ENCODE assay signal across 15 cellular contexts in the genomic region with DNA sequence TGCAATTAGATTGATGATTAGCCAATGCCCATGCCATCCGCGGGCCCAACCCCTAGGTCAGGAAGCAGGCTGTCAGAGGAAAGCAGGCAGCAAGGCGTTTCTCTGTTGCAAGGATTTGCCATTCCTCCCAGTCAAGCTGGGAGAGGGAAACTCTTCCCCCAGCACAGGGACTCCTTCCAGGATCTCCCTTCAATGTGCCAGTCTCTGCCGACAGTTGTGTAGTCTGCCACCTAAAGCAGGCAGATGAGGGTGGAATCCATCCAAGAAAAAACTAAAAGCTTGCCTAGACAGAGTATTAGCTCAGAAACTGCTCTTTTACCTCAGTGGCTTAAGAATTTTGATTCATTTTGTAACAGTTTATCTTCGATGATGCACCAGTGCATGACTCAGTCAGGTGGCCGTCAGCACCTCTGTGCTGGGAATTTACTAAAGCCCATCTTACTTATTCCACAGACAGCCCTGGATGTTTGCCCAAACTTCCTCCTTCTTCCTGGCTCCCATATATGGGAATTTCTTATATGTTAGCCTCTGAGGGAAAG.
DNase-seq lines count a peak whose midpoint lies in the region; ATAC-seq, FAIRE-seq and TF ChIP-seq lines count a peak whose summit lies in the region.
"Had no signal": no experiment of that assay in that cellular context is flagged by ENCODE, and none has a peak within 500 bp of the region (broad histone marks: within the 10 kb centered on the region; RNA-seq: fewer than 3 reads in every experiment).

No MANE protein-coding gene starts in this region.

- 2% methylated on average over 5 of the region's 6 CpGs for WGBS in A549 (ENCODE audit: missing lambda C conversion rate)

- peak overlapping the region; percentile 22; the same call in 1 of the 3 replicates for H3K4me3 ChIP-seq in A549
- no peak overlapping the region for H3K4me3 ChIP-seq in HFF-Myc (replicated peaks; ENCODE audit: low read depth, low read length)

- intact Hi-C loops in head of caudate nucleus (cut with DNase I), result no loop called here

- peak; percentile 39 for FAIRE-seq in A549 (lab: Jason Lieb, UNC)

- POLR2A ChIA-PET in A549 (lab: Yijun Ruan, JAX), result interaction anchor here (1.1 kb wide), 1 partner anchor 502 kb away, joined by 5 read pairs; the partner anchor contains the start of gene THBS1

- TF ChIP-seq CTCF in A549 (IDR thresholded peaks at IDR 0.05) (no peak), HFF-Myc (IDR thresholded peaks at IDR 0.05; ENCODE audit: low read depth, low read length, missing control alignments) (no peak)

- peak in 1 of 2 experiments; percentile 58; a peak in 2 of 5 replicates for TF ChIP-seq RAD21 in A549 (conservative IDR thresholded peaks at IDR 0.05 in 1 of 2, IDR thresholded peaks at IDR 0.05 in 1 of 2)

- peaks cover 22% of the 10 kb centered on the region for H3K4me1 ChIP-seq in A549

- peak overlapping the region; percentile 75 for H3K4me2 ChIP-seq in A549

- H3K27ac ChIP-seq in A549, result peak overlapping the region; percentile 80

- TF ChIP-seq EP300 in A549 (IDR thresholded peaks at IDR 0.05), result peak; percentile 69 to 78; a peak in 4 of 5 replicates

- ATAC-seq in A549, result peak; percentile 94 to 98
- ATAC-seq: WTC11 had no signal

- H3K9me3 ChIP-seq in A549, result 0 out of 3 replicates have a peak, but pooled peaks cover 2% of the 10 kb centered on the region

- peak; percentile 19 to 82 for DNase-seq in A549 (ENCODE audit: low read depth in 1 of 2, low spot score in 1 of 2)
- peak; percentile 61 for DNase-seq in HFF-Myc (ENCODE audit: extremely low read depth, low read depth)
- peak; percentile 86 for DNase-seq in amniotic epithelial cell (ENCODE audit: low read depth)
- peak; percentile 73 for DNase-seq in glomerular endothelial cell (ENCODE audit: extremely low read depth, low read depth, low spot score)
- no peak for DNase-seq in head of caudate nucleus
- no peak for DNase-seq in effector CD8-positive, alpha-beta T cell (lab: John Stamatoyannopoulos, UW)
- no peak for DNase-seq in GF-D8 (lab: John Stamatoyannopoulos, UW)
- DNase-seq in NK-92 (lab: John Stamatoyannopoulos, UW; ENCODE audit: unreplicated experiment), result no peak
- DNase-seq: AML-193; aorta; NCI-H1092 treated with DMSO at 0.1 percent for 48 hours; NCI-H524 treated with DMSO at 0.1 percent for 48 hours; SHP77 treated with DMSO at 0.1 percent for 48 hours; stimulated activated CD8-positive, alpha-beta memory T cell treated with anti-CD3 and anti-CD28 coated beads, Interleukin-4, amount 100 ng/mL, for 48 hours had no signal

- CTCF ChIA-PET in A549 (lab: Yijun Ruan, JAX), result interaction anchor here (0.5 to 1.0 kb wide), 3 partner anchors 25 to 512 kb away, joined by 3 read pairs; no protein-coding TSS in a partner anchor

- no peak for TF ChIP-seq POLR2A in A549 (IDR thresholded peaks at IDR 0.05; ENCODE audit: low read length)

TF ChIP-seq in A549, 52 proteins besides CTCF, POLR2A, EP300 and RAD21 (continues in another document):
- TF ChIP-seq MAFK (IDR thresholded peaks at IDR 0.05; ENCODE audit: partially characterized antibody) (no peak), JUN (IDR thresholded peaks at IDR 0.05) (peak; percentile 61 to 67; a peak in 2 of 5 replicates), FOSB (CRISPR knock-in tag; IDR thresholded peaks at IDR 0.05) (no peak), BHLHE40 (IDR thresholded peaks at IDR 0.05; ENCODE audit: low read depth, low read length) (no peak), USF2 (IDR thresholded peaks at IDR 0.05) (no peak), RARB (CRISPR knock-in tag; IDR thresholded peaks at IDR 0.05) (no peak), ZNF302 (CRISPR knock-in tag; IDR thresholded peaks at IDR 0.05) (no peak), CEBPB (IDR thresholded peaks at IDR 0.05) (peak in 1 of 2 experiments; percentile 63; a peak in 2 of 4 replicates), HEYL (CRISPR knock-in tag; IDR thresholded peaks at IDR 0.05) (no peak), NFE2L2 (conservative IDR thresholded peaks at IDR 0.05; ENCODE audit: low read length) (no peak), MAZ (IDR thresholded peaks at IDR 0.05; ENCODE audit: borderline replicate concordance, low read depth, low read length) (no peak), ZSCAN20 (CRISPR knock-in tag; IDR thresholded peaks at IDR 0.05) (no peak), HMGXB4 (CRISPR knock-in tag; IDR thresholded peaks at IDR 0.05; ENCODE audit: borderline replicate concordance) (no peak), EHMT2 (IDR thresholded peaks at IDR 0.05; ENCODE audit: low read depth) (no peak), SREBF2 (IDR thresholded peaks at IDR 0.05) (no peak), ZFP36 (IDR thresholded peaks at IDR 0.05; ENCODE audit: borderline replicate concordance, partially characterized antibody) (no peak), GATA3 (IDR thresholded peaks at IDR 0.05; ENCODE audit: borderline replicate concordance) (peak; percentile 58; the same call in 1 of the 2 replicates), CBX2 (IDR thresholded peaks at IDR 0.05; ENCODE audit: borderline replicate concordance, low read depth) (no peak), SMC3 (IDR thresholded peaks at IDR 0.05) (peak; percentile 36; the same call in 2 of the 3 replicates)
- TF ChIP-seq, protein P1, sequence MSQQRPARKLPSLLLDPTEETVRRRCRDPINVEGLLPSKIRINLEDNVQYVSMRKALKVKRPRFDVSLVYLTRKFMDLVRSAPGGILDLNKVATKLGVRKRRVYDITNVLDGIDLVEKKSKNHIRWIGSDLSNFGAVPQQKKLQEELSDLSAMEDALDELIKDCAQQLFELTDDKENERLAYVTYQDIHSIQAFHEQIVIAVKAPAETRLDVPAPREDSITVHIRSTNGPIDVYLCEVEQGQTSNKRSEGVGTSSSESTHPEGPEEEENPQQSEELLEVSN (IDR thresholded peaks at IDR 0.05; ENCODE audit: borderline replicate concordance, low read depth), result no peak; the same call in 1 of the 2 replicates
- TF ChIP-seq, protein P2, sequence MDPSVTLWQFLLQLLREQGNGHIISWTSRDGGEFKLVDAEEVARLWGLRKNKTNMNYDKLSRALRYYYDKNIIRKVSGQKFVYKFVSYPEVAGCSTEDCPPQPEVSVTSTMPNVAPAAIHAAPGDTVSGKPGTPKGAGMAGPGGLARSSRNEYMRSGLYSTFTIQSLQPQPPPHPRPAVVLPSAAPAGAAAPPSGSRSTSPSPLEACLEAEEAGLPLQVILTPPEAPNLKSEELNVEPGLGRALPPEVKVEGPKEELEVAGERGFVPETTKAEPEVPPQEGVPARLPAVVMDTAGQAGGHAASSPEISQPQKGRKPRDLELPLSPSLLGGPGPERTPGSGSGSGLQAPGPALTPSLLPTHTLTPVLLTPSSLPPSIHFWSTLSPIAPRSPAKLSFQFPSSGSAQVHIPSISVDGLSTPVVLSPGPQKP (IDR thresholded peaks at IDR 0.05; ENCODE audit: low read depth, low read length), result no peak
- TF ChIP-seq, protein P3, sequence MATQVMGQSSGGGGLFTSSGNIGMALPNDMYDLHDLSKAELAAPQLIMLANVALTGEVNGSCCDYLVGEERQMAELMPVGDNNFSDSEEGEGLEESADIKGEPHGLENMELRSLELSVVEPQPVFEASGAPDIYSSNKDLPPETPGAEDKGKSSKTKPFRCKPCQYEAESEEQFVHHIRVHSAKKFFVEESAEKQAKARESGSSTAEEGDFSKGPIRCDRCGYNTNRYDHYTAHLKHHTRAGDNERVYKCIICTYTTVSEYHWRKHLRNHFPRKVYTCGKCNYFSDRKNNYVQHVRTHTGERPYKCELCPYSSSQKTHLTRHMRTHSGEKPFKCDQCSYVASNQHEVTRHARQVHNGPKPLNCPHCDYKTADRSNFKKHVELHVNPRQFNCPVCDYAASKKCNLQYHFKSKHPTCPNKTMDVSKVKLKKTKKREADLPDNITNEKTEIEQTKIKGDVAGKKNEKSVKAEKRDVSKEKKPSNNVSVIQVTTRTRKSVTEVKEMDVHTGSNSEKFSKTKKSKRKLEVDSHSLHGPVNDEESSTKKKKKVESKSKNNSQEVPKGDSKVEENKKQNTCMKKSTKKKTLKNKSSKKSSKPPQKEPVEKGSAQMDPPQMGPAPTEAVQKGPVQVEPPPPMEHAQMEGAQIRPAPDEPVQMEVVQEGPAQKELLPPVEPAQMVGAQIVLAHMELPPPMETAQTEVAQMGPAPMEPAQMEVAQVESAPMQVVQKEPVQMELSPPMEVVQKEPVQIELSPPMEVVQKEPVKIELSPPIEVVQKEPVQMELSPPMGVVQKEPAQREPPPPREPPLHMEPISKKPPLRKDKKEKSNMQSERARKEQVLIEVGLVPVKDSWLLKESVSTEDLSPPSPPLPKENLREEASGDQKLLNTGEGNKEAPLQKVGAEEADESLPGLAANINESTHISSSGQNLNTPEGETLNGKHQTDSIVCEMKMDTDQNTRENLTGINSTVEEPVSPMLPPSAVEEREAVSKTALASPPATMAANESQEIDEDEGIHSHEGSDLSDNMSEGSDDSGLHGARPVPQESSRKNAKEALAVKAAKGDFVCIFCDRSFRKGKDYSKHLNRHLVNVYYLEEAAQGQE (IDR thresholded peaks at IDR 0.05), result no peak

Comparison
In these comparisons a context has a peak if more than half of its experiments do, and no peak if none do; other contexts are left out.
1. DNase-seq: peak in A549 (2 of 2), HFF-Myc (single experiment), amniotic epithelial cell (single experiment) and glomerular endothelial cell (single experiment); none in head of caudate nucleus (0 of 42), effector CD8-positive, alpha-beta T cell (single experiment), GF-D8 (single experiment) and NK-92 (single experiment).